Comparison of ENCODE assay signal across 8 cellular contexts in genomic region chr2:32277363-32277673, GRCh38. TPM values are rescaled to one million over a fixed set of nuclear protein-coding genes. Genes with fewer than 3 reads are reported as not detected.
DNase-seq lines count a peak whose midpoint lies in the region; ATAC-seq, FAIRE-seq and TF ChIP-seq lines count a peak whose summit lies in the region.

No MANE protein-coding gene starts in this region.

- peaks cover 12% of the 10 kb centered on the region for H3K36me3 Mint-ChIP-seq in activated CD4-positive, alpha-beta T cell treated with anti-CD3 and anti-CD28 coated beads, Interleukin-2, amount 10 ng/mL, durations not matched to agents 24 days and 14 days (ENCODE audit: low read depth)
- H3K36me3 Mint-ChIP-seq in activated CD8-positive, alpha-beta T cell treated with anti-CD3 and anti-CD28 coated beads, Interleukin-2, amount 10 ng/mL, durations not matched to agents 7 days and 5 days (ENCODE audit: low read depth): peaks cover 10% of the 10 kb centered on the region

- POLR2A ChIA-PET in activated CD8-positive, alpha-beta T cell treated with anti-CD3 and anti-CD28 coated beads, Interleukin-2, amount 10 ng/mL, durations not matched to agents 7 days and 5 days (lab: Charles Lee): interaction anchor here (0.7 to 0.9 kb wide), 2 partner anchors 105 to 112 kb away, joined by 3 read pairs; partner anchors contain the start of gene SLC30A6

- intact Hi-C loops in activated CD4-positive, alpha-beta T cell treated with anti-CD3 and anti-CD28 coated beads, Interleukin-2, amount 10 ng/mL, durations not matched to agents 24 days and 14 days (cut with micrococcal nuclease): loop anchor here (1.0 to 2.0 kb wide), 3 partner anchors 79 to 215 kb away; partner anchors contain the start of genes SLC30A6 and SPAST
- intact Hi-C loops in testis (cut with DNase I; ENCODE audit: low total_unique reads): no loop called here

- H3K9me3 Mint-ChIP-seq in activated CD4-positive, alpha-beta T cell treated with anti-CD3 and anti-CD28 coated beads, Interleukin-2, amount 10 ng/mL, durations not matched to agents 24 days and 14 days: no peaks in the 10 kb centered on the region
- no peaks in the 10 kb centered on the region for H3K9me3 Mint-ChIP-seq in activated CD8-positive, alpha-beta T cell treated with anti-CD3 and anti-CD28 coated beads, Interleukin-2, amount 10 ng/mL, durations not matched to agents 7 days and 5 days (ENCODE audit: insufficient read depth)

- H3K4me2 ChIP-seq in keratinocyte (ENCODE audit: control insufficient read depth, extremely low read depth, insufficient read depth, low read depth, low read length): peak overlapping the region; percentile 90

- CTCF ChIA-PET in activated CD8-positive, alpha-beta T cell treated with anti-CD3 and anti-CD28 coated beads, Interleukin-2, amount 10 ng/mL, durations not matched to agents 7 days and 5 days (lab: Charles Lee): interaction anchor here (0.6 kb wide), 1 partner anchor 8 kb away, joined by 3 read pairs; no protein-coding TSS in a partner anchor

- dilution Hi-C loops in keratinocyte (cut with MboI; ENCODE audit: extremely low pct_ligation_motif_present, low sequenced_read_pairs): no loop called here

- no peak for DNase-seq in activated CD4-positive, alpha-beta T cell treated with anti-CD3 and anti-CD28 coated beads, Interleukin-2, amount 10 ng/mL, durations not matched to agents 24 days and 14 days
- no peak for DNase-seq in activated CD4-positive, alpha-beta T cell treated with anti-CD3 and anti-CD28 coated beads for 48 hours
- no peak for DNase-seq in activated CD8-positive, alpha-beta T cell treated with anti-CD3 and anti-CD28 coated beads, Interleukin-2, amount 10 ng/mL, durations not matched to agents 7 days and 5 days
- no peak for DNase-seq in keratinocyte (ENCODE audit: low read depth, low spot score)
- DNase-seq in testis: no peak
- no peak for DNase-seq in NOMO-1 (lab: John Stamatoyannopoulos, UW; ENCODE audit: unreplicated experiment in 2 of 2)
- DNase-seq in stimulated activated naive CD4-positive, alpha-beta T cell treated with Interleukin-2 at 50 U/mL for 16 hours (lab: John Stamatoyannopoulos, UW): no peak

- peaks cover 34% of the 10 kb centered on the region for H3K79me2 ChIP-seq in keratinocyte (ENCODE audit: control insufficient read depth, insufficient read depth, low read length)

- peak overlapping the region; percentile 68 to 99 (median 97) for H3K4me3 ChIP-seq in keratinocyte (ENCODE audit: control insufficient read depth in 2 of 3, extremely low read depth in 1 of 3, insufficient read depth in 2 of 3, low read depth in 1 of 3, low read length in 3 of 3)
- H3K4me3 ChIP-seq in testis: peak overlapping the region; percentile 93 to 100

- H3K4me3 Mint-ChIP-seq in activated CD4-positive, alpha-beta T cell treated with anti-CD3 and anti-CD28 coated beads, Interleukin-2, amount 10 ng/mL, durations not matched to agents 24 days and 14 days: peak overlapping the region; percentile 92
- peak overlapping the region; percentile 87 for H3K4me3 Mint-ChIP-seq in activated CD8-positive, alpha-beta T cell treated with anti-CD3 and anti-CD28 coated beads, Interleukin-2, amount 10 ng/mL, durations not matched to agents 7 days and 5 days

- no peaks in the 10 kb centered on the region for H3K9me3 ChIP-seq in keratinocyte (ENCODE audit: control insufficient read depth, low read depth, low read length)
- H3K9me3 ChIP-seq in testis: no peaks in the 10 kb centered on the region

- H3K36me3 ChIP-seq in keratinocyte (ENCODE audit: control insufficient read depth in 2 of 2, extremely low read depth in 1 of 2, insufficient read depth in 2 of 2, low read length in 2 of 2) (no peaks in the 10 kb centered on the region), testis (ENCODE audit: low read depth, missing control alignments) (no peaks in the 10 kb centered on the region)

- FAIRE-seq in keratinocyte (lab: Jason Lieb, UNC): no peak

- H3K4me1 ChIP-seq in keratinocyte (ENCODE audit: control insufficient read depth, extremely low read depth, insufficient read depth, low read length) (peaks cover 8% of the 10 kb centered on the region), testis (peaks cover 6% of the 10 kb centered on the region)

- peak overlapping the region; percentile 96 for H2AFZ ChIP-seq in keratinocyte (ENCODE audit: control insufficient read depth, low read length)

- H3K27me3 ChIP-seq in keratinocyte (ENCODE audit: control insufficient read depth, extremely low read depth, insufficient read depth, low read length): no peaks in the 10 kb centered on the region
- H3K27me3 ChIP-seq in testis: no peaks in the 10 kb centered on the region

- no peak for TF ChIP-seq CTCF in keratinocyte (optimal IDR thresholded peaks at IDR 0.05 in 1 of 3, IDR thresholded peaks at IDR 0.05 in 1 of 3, conservative IDR thresholded peaks at IDR 0.05 in 1 of 3; ENCODE audit: extremely low read depth in 1 of 3, insufficient read depth in 2 of 3, low read length in 3 of 3)
- TF ChIP-seq CTCF in testis (IDR thresholded peaks at IDR 0.05): no peak

- no peaks in the 10 kb centered on the region for H4K20me1 ChIP-seq in keratinocyte (ENCODE audit: control insufficient read depth, extremely low read depth, insufficient read depth, low read length)

- no peaks in the 10 kb centered on the region for H3K9me1 ChIP-seq in keratinocyte (ENCODE audit: control insufficient read depth, extremely low read depth, insufficient read depth, low read length)

- 40 to 46% methylated on average over 5 of the region's 5 CpGs for WGBS in testis, 2 donors

- no peak for ATAC-seq in activated CD8-positive, alpha-beta T cell treated with anti-CD3 and anti-CD28 coated beads, Interleukin-2, amount 10 ng/mL, durations not matched to agents 7 days and 5 days
- no peak for ATAC-seq in GM18519 (IDR thresholded peaks at IDR 0.05; ENCODE audit: low FRiP score, unreplicated experiment)

- H3K27me3 Mint-ChIP-seq in activated CD4-positive, alpha-beta T cell treated with anti-CD3 and anti-CD28 coated beads, Interleukin-2, amount 10 ng/mL, durations not matched to agents 24 days and 14 days: peaks cover 7% of the 10 kb centered on the region
- peaks cover 2% of the 10 kb centered on the region for H3K27me3 Mint-ChIP-seq in activated CD8-positive, alpha-beta T cell treated with anti-CD3 and anti-CD28 coated beads, Interleukin-2, amount 10 ng/mL, durations not matched to agents 7 days and 5 days (ENCODE audit: low read depth)

- peak overlapping the region; percentile 89 for H3K27ac Mint-ChIP-seq in activated CD4-positive, alpha-beta T cell treated with anti-CD3 and anti-CD28 coated beads, Interleukin-2, amount 10 ng/mL, durations not matched to agents 24 days and 14 days
- peak overlapping the region; percentile 86 for H3K27ac Mint-ChIP-seq in activated CD8-positive, alpha-beta T cell treated with anti-CD3 and anti-CD28 coated beads, Interleukin-2, amount 10 ng/mL, durations not matched to agents 7 days and 5 days

- no peak for TF ChIP-seq POLR2A in testis (IDR thresholded peaks at IDR 0.05)

- H3K9ac ChIP-seq in keratinocyte (ENCODE audit: control insufficient read depth, extremely low read depth, insufficient read depth, low read length): peak overlapping the region; percentile 99

- peak overlapping the region; percentile 93 for H3K27ac ChIP-seq in keratinocyte (ENCODE audit: control insufficient read depth, insufficient read depth, low read length)
- H3K27ac ChIP-seq in testis: peak overlapping the region; percentile 79 to 89

- H3K4me1 Mint-ChIP-seq in activated CD4-positive, alpha-beta T cell treated with anti-CD3 and anti-CD28 coated beads, Interleukin-2, amount 10 ng/mL, durations not matched to agents 24 days and 14 days: peaks cover 18% of the 10 kb centered on the region
- H3K4me1 Mint-ChIP-seq in activated CD8-positive, alpha-beta T cell treated with anti-CD3 and anti-CD28 coated beads, Interleukin-2, amount 10 ng/mL, durations not matched to agents 7 days and 5 days (ENCODE audit: low read depth): peaks cover 18% of the 10 kb centered on the region

RNA-seq across cellular contexts. Expression of gene YIPF4, which starts 0.4 kb away (rescaled TPM):
- total RNA-seq in activated CD4-positive, alpha-beta T cell treated with anti-CD3 and anti-CD28 coated beads, Interleukin-2, amount 10 ng/mL, durations not matched to agents 24 days and 14 days: 34.5 and 37.9 TPM in 2 replicates
- total RNA-seq in activated CD8-positive, alpha-beta T cell treated with anti-CD3 and anti-CD28 coated beads, Interleukin-2, amount 10 ng/mL, durations not matched to agents 7 days and 5 days: 10 to 100 TPM; 26.5 to 29.2 TPM
- polyA plus RNA-seq in keratinocyte (6.7 to 22.7 TPM (median 11.1 TPM) in 3 replicates), testis (ENCODE audit: insufficient read depth, low read depth, low replicate concordance) (41.2 TPM)
- polyA plus RNA-seq in keratinocyte (2011; ENCODE audit: low read depth): 12.1 TPM
- polyA plus RNA-seq in keratinocyte (2011; cell fraction: cytosol; rRNA removed): 8.2 and 12.6 TPM in 2 replicates
- 7.6 and 13.8 TPM in 2 replicates for polyA plus RNA-seq in keratinocyte (2011; cell fraction: nucleus; rRNA removed)
- polyA plus RNA-seq in keratinocyte (2012; ENCODE audit: low replicate concordance): 16.5 and 41.9 TPM in 2 replicates
- 1.1 to 11.6 TPM (median 4.1 TPM) in 3 replicates for polyA minus RNA-seq in keratinocyte
- 5.6 TPM for polyA minus RNA-seq in keratinocyte (2011; cell fraction: cytosol; rRNA and poly(A)+ RNA removed)
- 5.0 and 6.7 TPM in 2 replicates for polyA minus RNA-seq in keratinocyte (2011; cell fraction: nucleus; rRNA and poly(A)+ RNA removed)
- total RNA-seq in testis: 10 to 100 TPM; 13.9 to 16.0 TPM

RNA-seq across cellular contexts. Expression of gene NLRC4, which starts 12.6 kb away (rescaled TPM):
- 0.19 and 0.24 TPM in 2 replicates for total RNA-seq in activated CD4-positive, alpha-beta T cell treated with anti-CD3 and anti-CD28 coated beads, Interleukin-2, amount 10 ng/mL, durations not matched to agents 24 days and 14 days
- total RNA-seq in activated CD8-positive, alpha-beta T cell treated with anti-CD3 and anti-CD28 coated beads, Interleukin-2, amount 10 ng/mL, durations not matched to agents 7 days and 5 days: not detected
- polyA plus RNA-seq in keratinocyte (not detected in 3 replicates), testis (ENCODE audit: insufficient read depth, low read depth, low replicate concordance) (0.70 TPM)
- polyA plus RNA-seq in keratinocyte (2011; ENCODE audit: low read depth): not detected
- polyA plus RNA-seq in keratinocyte (2011; cell fraction: cytosol; rRNA removed): not detected in 2 replicates
- not detected in 2 replicates for polyA plus RNA-seq in keratinocyte (2011; cell fraction: nucleus; rRNA removed)
- 0.07 and 0.48 TPM in 2 replicates for polyA plus RNA-seq in keratinocyte (2012; ENCODE audit: low replicate concordance)
- 0.13 TPM in 1 of 3 replicates, not detected in the others for polyA minus RNA-seq in keratinocyte
- polyA minus RNA-seq in keratinocyte (2011; cell fraction: cytosol; rRNA and poly(A)+ RNA removed): not detected
- not detected in 2 replicates for polyA minus RNA-seq in keratinocyte (2011; cell fraction: nucleus; rRNA and poly(A)+ RNA removed)
- total RNA-seq in testis: under 1 TPM; 0.43 to 0.63 TPM
